ENCODE assay signal across 10 cellular contexts in genomic region chr22:41825376-41825775, GRCh38. TPM values are rescaled to one million over a fixed set of nuclear protein-coding genes. Genes with fewer than 3 reads are reported as not detected.
DNase-seq lines count a peak whose midpoint lies in the region; ATAC-seq and TF ChIP-seq lines count a peak whose summit lies in the region.
"Had no signal": no experiment of that assay in that cellular context is flagged by ENCODE, and none has a peak within 500 bp of the region (broad histone marks: within the 10 kb centered on the region; RNA-seq: fewer than 3 reads in every experiment).

No MANE protein-coding gene starts in this region.

- no peaks in the 10 kb centered on the region for H3K9me3 Mint-ChIP-seq in activated T-helper 1 cell treated with anti-CD3 and anti-CD28 coated beads, Interleukin-12 subunit alpha, Interleukin-12 subunit beta, Interleukin-2, Interleukin-4 antibody, amounts not matched to agents 30 ng/mL and 10 ng/mL and 1 ng/mL, durations not matched to agents 14 hours and 24 hours and 36 hours

- H3K79me2 ChIP-seq in smooth muscle cell (ENCODE audit: low read depth) = no peaks in the 10 kb centered on the region

- H4K20me1 ChIP-seq in smooth muscle cell (ENCODE audit: low read depth) = no peaks in the 10 kb centered on the region

- intact Hi-C loops in activated T-helper 1 cell treated with anti-CD3 and anti-CD28 coated beads, Interleukin-12 subunit alpha, Interleukin-12 subunit beta, Interleukin-2, Interleukin-4 antibody, amounts not matched to agents 30 ng/mL and 10 ng/mL and 1 ng/mL, durations not matched to agents 14 hours and 24 hours and 36 hours (cut with micrococcal nuclease) = no loop called here
- intact Hi-C loops in left ventricle myocardium superior (cut with micrococcal nuclease) = no loop called here

- H3K4me3 ChIP-seq in HEK293 (ENCODE audit: low read depth, low read length) (no peak overlapping the region), smooth muscle cell (no peak overlapping the region)
- H3K4me3 ChIP-seq: GM12878 had no signal

- no peak for TF ChIP-seq CTCF in HEK293 (tag by site-specific recombination; IDR thresholded peaks at IDR 0.05)
- TF ChIP-seq CTCF in smooth muscle cell (IDR thresholded peaks at IDR 0.05; ENCODE audit: borderline replicate concordance, insufficient read depth, poor library complexity, severe bottlenecking) = no peak

- H2AFZ ChIP-seq in smooth muscle cell (ENCODE audit: low read depth) = no peak overlapping the region

- WGBS in smooth muscle cell (ENCODE audit: low lambda C conversion rate) = 52% methylated on average over 7 of the region's 7 CpGs

- no peak overlapping the region for H3K4me3 Mint-ChIP-seq in activated T-helper 1 cell treated with anti-CD3 and anti-CD28 coated beads, Interleukin-12 subunit alpha, Interleukin-12 subunit beta, Interleukin-2, Interleukin-4 antibody, amounts not matched to agents 30 ng/mL and 10 ng/mL and 1 ng/mL, durations not matched to agents 14 hours and 24 hours and 36 hours

- H3K27ac ChIP-seq in HEK293 (ENCODE audit: extremely low read depth, low read depth, low read length) (no peak overlapping the region), smooth muscle cell (ENCODE audit: low read depth) (peak overlapping the region; percentile 81)
- H3K27ac ChIP-seq: WERI-Rb-1 had no signal

- H3K27me3 ChIP-seq in smooth muscle cell (ENCODE audit: low read depth) = no peaks in the 10 kb centered on the region

- ATAC-seq in left ventricle myocardium superior (peak; percentile 12), GM21367 (IDR thresholded peaks at IDR 0.05; ENCODE audit: unreplicated experiment) (no peak), GM18502 (IDR thresholded peaks at IDR 0.05; ENCODE audit: poor library complexity, unreplicated experiment) (no peak)
- ATAC-seq: GM12878 had no signal

- CTCF ChIA-PET in HEK293 (lab: Yijun Ruan, JAX) = interaction anchor here (2.6 kb wide), 1 partner anchor 128 kb away, joined by 11 read pairs; no protein-coding TSS in a partner anchor

- H3F3A ChIP-seq in smooth muscle cell (ENCODE audit: low read depth) = no peaks in the 10 kb centered on the region

- H3K9ac ChIP-seq in smooth muscle cell (ENCODE audit: low read depth) = peak overlapping the region; percentile 8

- H3K27me3 Mint-ChIP-seq in activated T-helper 1 cell treated with anti-CD3 and anti-CD28 coated beads, Interleukin-12 subunit alpha, Interleukin-12 subunit beta, Interleukin-2, Interleukin-4 antibody, amounts not matched to agents 30 ng/mL and 10 ng/mL and 1 ng/mL, durations not matched to agents 14 hours and 24 hours and 36 hours (ENCODE audit: insufficient read depth) = peaks cover 2% of the 10 kb centered on the region

- DNase-seq in activated T-helper 1 cell treated with anti-CD3 and anti-CD28 coated beads, Interleukin-12 subunit alpha, Interleukin-12 subunit beta, Interleukin-2, Interleukin-4 antibody, amounts not matched to agents 30 ng/mL and 10 ng/mL and 1 ng/mL, durations not matched to agents 14 hours and 24 hours and 36 hours (ENCODE audit: low spot score) = no peak
- DNase-seq in left ventricle myocardium superior (no peak), smooth muscle cell (lab: John Stamatoyannopoulos, UW; ENCODE audit: unreplicated experiment) (no peak), NCI-H2227 (lab: John Stamatoyannopoulos, UW; ENCODE audit: unreplicated experiment) (no peak)
- DNase-seq: NCI-H226, WERI-Rb-1 had no signal

- no peaks in the 10 kb centered on the region for H3K4me1 ChIP-seq in HEK293 (ENCODE audit: control insufficient read depth, insufficient read depth, low read length)
- H3K4me1 ChIP-seq in smooth muscle cell (ENCODE audit: low read depth) = peaks cover 22% of the 10 kb centered on the region

- peak overlapping the region; percentile 63 for H3K4me2 ChIP-seq in smooth muscle cell

- H3K36me3 Mint-ChIP-seq in activated T-helper 1 cell treated with anti-CD3 and anti-CD28 coated beads, Interleukin-12 subunit alpha, Interleukin-12 subunit beta, Interleukin-2, Interleukin-4 antibody, amounts not matched to agents 30 ng/mL and 10 ng/mL and 1 ng/mL, durations not matched to agents 14 hours and 24 hours and 36 hours (ENCODE audit: low read depth) = peaks cover 40% of the 10 kb centered on the region

- H3K9me3 ChIP-seq in HEK293 (ENCODE audit: control insufficient read depth, insufficient read depth, low read depth, low read length) = no peaks in the 10 kb centered on the region
- no peaks in the 10 kb centered on the region for H3K9me3 ChIP-seq in smooth muscle cell (replicated peaks; ENCODE audit: low read depth)

- peaks cover 0 to 48% of the 10 kb centered on the region in 2 experiments; a peak in 1 of 3 replicates for H3K36me3 ChIP-seq in HEK293 (ENCODE audit: control insufficient read depth in 2 of 2, insufficient read depth in 1 of 2, low read length in 2 of 2)
- no peaks in the 10 kb centered on the region for H3K36me3 ChIP-seq in smooth muscle cell (ENCODE audit: low read depth)

- POLR2A ChIA-PET in HEK293 (lab: Yijun Ruan, JAX) = interaction anchor here (3.3 kb wide), 1 partner anchor 25 kb away, joined by 12 read pairs; the partner anchor contains the start of gene CCDC134

- peak overlapping the region; percentile 76 for H3K27ac Mint-ChIP-seq in activated T-helper 1 cell treated with anti-CD3 and anti-CD28 coated beads, Interleukin-12 subunit alpha, Interleukin-12 subunit beta, Interleukin-2, Interleukin-4 antibody, amounts not matched to agents 30 ng/mL and 10 ng/mL and 1 ng/mL, durations not matched to agents 14 hours and 24 hours and 36 hours

- peaks cover 48% of the 10 kb centered on the region for H3K4me1 Mint-ChIP-seq in activated T-helper 1 cell treated with anti-CD3 and anti-CD28 coated beads, Interleukin-12 subunit alpha, Interleukin-12 subunit beta, Interleukin-2, Interleukin-4 antibody, amounts not matched to agents 30 ng/mL and 10 ng/mL and 1 ng/mL, durations not matched to agents 14 hours and 24 hours and 36 hours (ENCODE audit: low read depth)

TF ChIP-seq in HEK293, 187 proteins besides CTCF, POLR2A, EP300 and RAD21:
- TF ChIP-seq ZFHX2 (tag by site-specific recombination; conservative IDR thresholded peaks at IDR 0.05) = peak; percentile 48
- TF ChIP-seq EGR2 (tag by site-specific recombination; IDR thresholded peaks at IDR 0.05; ENCODE audit: low read depth) = 0 out of 2 replicates have a peak, but pooled peaks have one; percentile 41
- TF ChIP-seq ZNF155 (tag by site-specific recombination; IDR thresholded peaks at IDR 0.05) = no peak
- TF ChIP-seq ZNF792 (tag by site-specific recombination; IDR thresholded peaks at IDR 0.05) = no peak

RNA-seq across cellular contexts. Expression of gene SREBF2, which starts 7.5 kb away (rescaled TPM):
- 235 and 245 TPM in 2 replicates for total RNA-seq in activated T-helper 1 cell treated with anti-CD3 and anti-CD28 coated beads, Interleukin-12 subunit alpha, Interleukin-12 subunit beta, Interleukin-2, Interleukin-4 antibody, amounts not matched to agents 30 ng/mL and 10 ng/mL and 1 ng/mL, durations not matched to agents 14 hours and 24 hours and 36 hours
- total RNA-seq in left ventricle myocardium superior (89.7 TPM), smooth muscle cell (62.9 and 70.3 TPM in 2 replicates)
- 68.5 and 78.2 TPM in 2 replicates for polyA plus RNA-seq in smooth muscle cell

RNA-seq across cellular contexts. Expression of gene CCDC134, which starts 24.9 kb away (rescaled TPM):
- 18.0 and 19.6 TPM in 2 replicates for total RNA-seq in activated T-helper 1 cell treated with anti-CD3 and anti-CD28 coated beads, Interleukin-12 subunit alpha, Interleukin-12 subunit beta, Interleukin-2, Interleukin-4 antibody, amounts not matched to agents 30 ng/mL and 10 ng/mL and 1 ng/mL, durations not matched to agents 14 hours and 24 hours and 36 hours
- total RNA-seq in left ventricle myocardium superior (5.9 TPM), smooth muscle cell (6.5 and 7.4 TPM in 2 replicates)
- polyA plus RNA-seq in smooth muscle cell = 4.6 and 8.8 TPM in 2 replicates
